Comparison of ENCODE assay signal across 15 cellular contexts in the genomic region with DNA sequence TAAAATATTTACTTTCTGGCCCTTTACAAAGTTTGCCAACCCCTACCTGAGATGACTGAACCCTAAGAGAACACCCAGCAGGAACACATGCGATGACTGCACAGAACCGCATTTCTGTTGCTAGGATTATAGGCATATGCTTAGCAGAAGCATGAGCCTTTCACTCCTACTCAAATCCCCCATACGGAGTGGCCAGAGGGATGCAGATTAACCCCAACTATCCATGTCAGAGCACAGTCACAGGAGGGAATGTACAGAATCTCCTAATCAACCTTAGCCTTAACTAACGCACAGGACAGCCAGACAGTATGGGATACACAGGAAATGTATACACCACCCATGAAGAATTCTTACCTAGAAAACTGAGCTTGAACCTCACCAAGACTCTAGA. TPM values are rescaled to one million over a fixed set of nuclear protein-coding genes. Genes with fewer than 3 reads are reported as not detected.
DNase-seq lines count a peak whose midpoint lies in the region; ATAC-seq and TF ChIP-seq lines count a peak whose summit lies in the region.
"Had no signal": no experiment of that assay in that cellular context is flagged by ENCODE, and none has a peak within 500 bp of the region (broad histone marks: within the 10 kb centered on the region; RNA-seq: fewer than 3 reads in every experiment).

No MANE protein-coding gene starts in this region.

- no peak for ATAC-seq in T-helper 17 cell
- ATAC-seq in memory B cell (ENCODE audit: low read depth) = no peak
- ATAC-seq in GM19035 (IDR thresholded peaks at IDR 0.05; ENCODE audit: unreplicated experiment) = no peak

- peak; percentile 11 for DNase-seq in Daoy (ENCODE audit: low read depth)
- no peak for DNase-seq in T-helper 17 cell
- DNase-seq in memory B cell (ENCODE audit: low spot score in 2 of 2) = no peak
- DNase-seq in T-helper 9 cell = no peak
- no peak for DNase-seq in effector CD8-positive, alpha-beta T cell (lab: John Stamatoyannopoulos, UW)
- DNase-seq in GM20000 (ENCODE audit: low spot score) = no peak
- DNase-seq: activated CD8-positive, alpha-beta memory T cell treated with anti-CD3 and anti-CD28 coated beads for 24 hours; activated naive CD4-positive, alpha-beta T cell treated with anti-CD3 and anti-CD28 coated beads, Interleukin-2, amount 50 U/mL, for 16 hours; BE2C; kidney; NK-92 treated with Interleukin-12 subunit alpha and Interleukin-12 subunit beta, amount 100 ng/mL, for 24 hours; posterior cingulate gyrus; SHP77 treated with DMSO at 0.1 percent for 48 hours had no signal

- H3K27me3 ChIP-seq in BLaER1 = no peaks in the 10 kb centered on the region
- H3K27me3 ChIP-seq: BE2C had no signal

- H3K27me3 Mint-ChIP-seq in T-helper 17 cell (no peaks in the 10 kb centered on the region), memory B cell (no peaks in the 10 kb centered on the region)

- H3K9me3 ChIP-seq in BLaER1 (no peaks in the 10 kb centered on the region), T-helper 17 cell (ENCODE audit: control insufficient read depth, low read length, poor library complexity, severe bottlenecking) (no peaks in the 10 kb centered on the region)
- H3K9me3 ChIP-seq: BE2C had no signal

- H3K36me3 ChIP-seq in BLaER1 = peaks cover 61% of the 10 kb centered on the region

- peak overlapping the region; percentile 100 for H3K9ac ChIP-seq in BLaER1

- H3K36me3 Mint-ChIP-seq in T-helper 17 cell (ENCODE audit: low read depth) (peaks cover 13% of the 10 kb centered on the region), memory B cell (peaks cover 30% of the 10 kb centered on the region)

- H3K4me1 ChIP-seq in BLaER1 = peaks cover 22% of the 10 kb centered on the region

- H3K4me3 Mint-ChIP-seq in T-helper 17 cell (peak overlapping the region; percentile 74), memory B cell (no peak overlapping the region)

- H3K27ac ChIP-seq in BLaER1 = peak overlapping the region; percentile 98

- H3K4me2 ChIP-seq in BLaER1 = peak overlapping the region; percentile 94

- H3K4me1 Mint-ChIP-seq in T-helper 17 cell (peaks cover 40% of the 10 kb centered on the region), memory B cell (peaks cover 38% of the 10 kb centered on the region)

- no peaks in the 10 kb centered on the region for H3K9me3 Mint-ChIP-seq in memory B cell

- peak overlapping the region; percentile 90 for H3K4me3 ChIP-seq in BLaER1

- H3K27ac Mint-ChIP-seq in T-helper 17 cell (peak overlapping the region; percentile 63), memory B cell (peak overlapping the region; percentile 46)

- no peak for TF ChIP-seq CTCF in GM20000 (IDR thresholded peaks at IDR 0.05; ENCODE audit: extremely low read depth, missing control alignments)

- peaks cover 28% of the 10 kb centered on the region for H4K20me1 ChIP-seq in BLaER1

RNA-seq across cellular contexts. Expression of gene HPS4, which starts 6.2 kb away (rescaled TPM):
- 29.3 and 38.2 TPM in 2 replicates for total RNA-seq in Daoy (2014; rRNA removed; shearing (Covaris generic))
- 10 to 100 TPM; 44.1 to 54.6 TPM for total RNA-seq in T-helper 17 cell

RNA-seq across cellular contexts. Expression of gene SRRD, which starts 6.3 kb away (rescaled TPM):
- total RNA-seq in Daoy (2014; rRNA removed; shearing (Covaris generic)) = 32.8 and 43.5 TPM in 2 replicates
- total RNA-seq in T-helper 17 cell = 10 to 100 TPM; 15.1 to 18.7 TPM

RNA-seq across cellular contexts. Expression of gene TFIP11, which starts 34.9 kb away (rescaled TPM):
- total RNA-seq in Daoy (2014; rRNA removed; shearing (Covaris generic)) = 42.9 and 64.3 TPM in 2 replicates
- 100 to 1,000 TPM in 1 of 2 donors, 10 to 100 TPM in 1; 84.0 to 104 TPM for total RNA-seq in T-helper 17 cell

RNA-seq across cellular contexts. Expression of gene ASPHD2, which starts 48.3 kb away (rescaled TPM):
- total RNA-seq in Daoy (2014; rRNA removed; shearing (Covaris generic)) = 3.9 and 4.2 TPM in 2 replicates
- total RNA-seq in T-helper 17 cell = 1 to 10 TPM; 1.6 to 2.4 TPM
